Comparison of ENCODE assay signal across 25 cellular contexts in the genomic region with DNA sequence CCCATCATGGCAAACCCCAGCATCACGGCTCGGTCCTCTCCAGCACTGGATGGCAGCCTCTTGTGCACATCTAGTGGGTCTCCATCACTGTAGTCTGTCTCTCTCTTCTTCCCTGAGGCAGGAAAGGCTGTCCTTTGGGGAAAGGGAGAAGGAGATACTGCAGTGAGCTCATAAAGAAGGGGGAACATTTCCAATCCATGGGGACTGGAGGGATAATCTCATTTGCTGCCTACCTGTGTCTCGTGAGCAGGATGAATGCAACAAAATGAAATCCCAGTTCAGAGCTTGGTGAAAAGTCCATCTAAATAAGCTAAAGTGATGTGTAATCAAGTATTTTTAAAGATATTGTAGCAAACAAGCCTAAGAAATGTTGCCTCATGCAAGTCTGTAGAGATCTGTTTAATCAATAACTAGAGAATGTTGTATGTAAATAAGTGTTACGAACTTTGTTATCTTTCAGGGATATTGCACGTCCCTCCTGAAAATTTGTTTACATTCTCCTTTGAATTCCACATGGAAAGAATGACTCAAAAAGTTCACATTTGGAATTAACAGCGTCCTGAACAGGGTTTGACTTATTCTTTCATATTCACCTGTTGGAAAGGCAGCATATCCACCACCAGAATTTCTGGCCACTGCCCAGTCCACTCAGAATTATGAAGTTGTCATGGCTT.
"Had no signal": no experiment of that assay in that cellular context is flagged by ENCODE, and none has a peak within 500 bp of the region (broad histone marks: within the 10 kb centered on the region; RNA-seq: fewer than 3 reads in every experiment).

A gene with protein sequence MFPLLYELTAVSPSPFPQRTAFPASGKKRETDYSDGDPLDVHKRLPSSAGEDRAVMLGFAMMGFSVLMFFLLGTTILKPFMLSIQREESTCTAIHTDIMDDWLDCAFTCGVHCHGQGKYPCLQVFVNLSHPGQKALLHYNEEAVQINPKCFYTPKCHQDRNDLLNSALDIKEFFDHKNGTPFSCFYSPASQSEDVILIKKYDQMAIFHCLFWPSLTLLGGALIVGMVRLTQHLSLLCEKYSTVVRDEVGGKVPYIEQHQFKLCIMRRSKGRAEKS (minus strand): TSS at position 312 of the 674 bp plus-strand sequence. CDS start 124 bp downstream, at position 188.

- H3K9me3 ChIP-seq: colonic mucosa, gastrocnemius medialis, tibial nerve had no signal

- H3K4me3 Mint-ChIP-seq: activated CD4-positive, alpha-beta T cell treated with anti-CD3 and anti-CD28 coated beads for 36 hours; activated CD8-positive, alpha-beta memory T cell treated with anti-CD3 and anti-CD28 coated beads, Interleukin-2, amount 10 ng/mL, durations not matched to agents 7 days and 5 days; activated CD8-positive, alpha-beta T cell treated with anti-CD3 and anti-CD28 coated beads, Interleukin-2, amount 10 ng/mL, durations not matched to agents 7 days and 5 days; natural killer cell; T-cell; T-helper 2 cell treated with Interferon-gamma antibody and Interleukin-4, amounts not matched to agents 5 μg/mL and 100 μg/mL, for 36 hours had no signal

- H3K4me1 Mint-ChIP-seq: activated CD4-positive, alpha-beta T cell treated with anti-CD3 and anti-CD28 coated beads for 36 hours; activated CD8-positive, alpha-beta memory T cell treated with anti-CD3 and anti-CD28 coated beads, Interleukin-2, amount 10 ng/mL, durations not matched to agents 7 days and 5 days; T-cell had no signal

- H3K4me1 ChIP-seq: colonic mucosa, gastrocnemius medialis, tibial nerve had no signal

- H3K4me3 ChIP-seq: colonic mucosa, dorsolateral prefrontal cortex, gastrocnemius medialis, tibial nerve had no signal

- H3K36me3 Mint-ChIP-seq: activated naive CD4-positive, alpha-beta T cell treated with anti-CD3 and anti-CD28 coated beads, Interleukin-2, amount 50 U/mL, for 72 hours had no signal

- H3K9me3 Mint-ChIP-seq: activated T-helper 2 cell treated with anti-CD3 and anti-CD28 coated beads, Interferon-gamma antibody, Interleukin-2, Interleukin-4, amounts not matched to agents 10 μg/mL and 5 μg/mL and 100 μg/mL, durations not matched to agents 14 hours and 24 hours and 36 hours; T-cell; T-helper 2 cell treated with Interferon-gamma antibody and Interleukin-4, amounts not matched to agents 5 μg/mL and 100 μg/mL, for 36 hours had no signal

- H3K27me3 ChIP-seq: colonic mucosa, dorsolateral prefrontal cortex, gastrocnemius medialis, tibial nerve had no signal

- H3K27ac Mint-ChIP-seq: activated CD4-positive, alpha-beta T cell treated with anti-CD3 and anti-CD28 coated beads for 36 hours; activated CD8-positive, alpha-beta memory T cell treated with anti-CD3 and anti-CD28 coated beads, Interleukin-2, amount 10 ng/mL, durations not matched to agents 7 days and 5 days; activated CD8-positive, alpha-beta T cell treated with anti-CD3 and anti-CD28 coated beads, Interleukin-2, amount 10 ng/mL, durations not matched to agents 7 days and 5 days; activated naive CD4-positive, alpha-beta T cell treated with anti-CD3 and anti-CD28 coated beads, Interleukin-2, amount 50 U/mL, for 72 hours; activated T-helper 2 cell treated with anti-CD3 and anti-CD28 coated beads, Interferon-gamma antibody, Interleukin-2, Interleukin-4, amounts not matched to agents 10 μg/mL and 5 μg/mL and 100 μg/mL, durations not matched to agents 14 hours and 24 hours and 36 hours; natural killer cell; T-cell; T-helper 2 cell treated with Interferon-gamma antibody and Interleukin-4, amounts not matched to agents 5 μg/mL and 100 μg/mL, for 36 hours had no signal

- DNase-seq: activated CD4-positive, alpha-beta T cell treated with anti-CD3 and anti-CD28 coated beads for 36 hours; activated CD4-positive, CD25-positive, alpha-beta regulatory T cell; activated CD8-positive, alpha-beta memory T cell treated with anti-CD3 and anti-CD28 coated beads, Interleukin-2, amount 10 ng/mL, durations not matched to agents 7 days and 5 days; activated CD8-positive, alpha-beta T cell treated with anti-CD3 and anti-CD28 coated beads, Interleukin-2, amount 10 ng/mL, durations not matched to agents 7 days and 5 days; activated T-cell treated with anti-CD3 and anti-CD28 coated beads, Interleukin-2, amount 50 U/mL, for 48 hours; cerebellar nuclear complex; colonic mucosa; dorsolateral prefrontal cortex; effector memory CD4-positive, alpha-beta T cell; erythroblast; gastrocnemius medialis; glutamatergic neuron; islet precursor cell; mesenchymal stem cell; natural killer cell; posterior cingulate gyrus; retina; stimulated activated CD4-positive, alpha-beta T cell treated with anti-CD3 and anti-CD28 coated beads, Interleukin-15, amount 100 ng/mL, for 24 hours; stimulated activated CD4-positive, alpha-beta T cell treated with anti-CD3 and anti-CD28 coated beads, Interleukin-2, amount 100 ng/mL, for 24 hours; stimulated activated naive CD4-positive, alpha-beta T cell; T-cell had no signal

- H3K27me3 Mint-ChIP-seq: activated CD4-positive, alpha-beta T cell treated with anti-CD3 and anti-CD28 coated beads for 36 hours; activated CD8-positive, alpha-beta memory T cell treated with anti-CD3 and anti-CD28 coated beads, Interleukin-2, amount 10 ng/mL, durations not matched to agents 7 days and 5 days; T-cell had no signal

- ATAC-seq: activated CD4-positive, alpha-beta T cell treated with anti-CD3 and anti-CD28 coated beads for 36 hours; activated CD8-positive, alpha-beta memory T cell treated with anti-CD3 and anti-CD28 coated beads, Interleukin-2, amount 10 ng/mL, durations not matched to agents 7 days and 5 days; activated CD8-positive, alpha-beta T cell treated with anti-CD3 and anti-CD28 coated beads, Interleukin-2, amount 10 ng/mL, durations not matched to agents 7 days and 5 days; activated naive CD4-positive, alpha-beta T cell treated with anti-CD3 and anti-CD28 coated beads, Interleukin-2, amount 50 U/mL, for 72 hours; gastrocnemius medialis; natural killer cell; T-cell had no signal

- H3K27ac ChIP-seq: colonic mucosa, dorsolateral prefrontal cortex, gastrocnemius medialis, tibial nerve had no signal

- H3K36me3 ChIP-seq: colonic mucosa had no signal
